ENCODE assay signal across 1 cellular context in the genomic region with DNA sequence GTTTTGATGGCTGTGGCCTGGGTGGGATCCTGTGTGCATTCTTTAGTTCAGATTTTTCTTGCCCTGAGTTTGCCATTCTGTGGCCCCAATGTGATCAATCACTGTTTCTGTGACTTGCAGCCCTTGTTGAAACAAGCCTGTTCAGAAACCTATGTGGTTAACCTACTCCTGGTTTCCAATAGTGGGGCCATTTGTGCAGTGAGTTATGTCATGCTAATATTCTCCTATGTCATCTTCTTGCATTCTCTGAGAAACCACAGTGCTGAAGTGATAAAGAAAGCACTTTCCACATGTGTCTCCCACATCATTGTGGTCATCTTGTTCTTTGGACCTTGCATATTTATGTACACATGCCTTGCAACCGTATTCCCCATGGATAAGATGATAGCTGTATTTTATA.
A peak's percentile ranks its signal among the peaks of the same experiment; 100 is the strongest.
TF ChIP-seq lines count a peak whose summit lies in the region.

No MANE protein-coding gene starts in this region.

TF ChIP-seq in GM12878, 131 proteins besides CTCF, POLR2A, EP300 and RAD21 (continued from another document):
- TF ChIP-seq, protein P1, sequence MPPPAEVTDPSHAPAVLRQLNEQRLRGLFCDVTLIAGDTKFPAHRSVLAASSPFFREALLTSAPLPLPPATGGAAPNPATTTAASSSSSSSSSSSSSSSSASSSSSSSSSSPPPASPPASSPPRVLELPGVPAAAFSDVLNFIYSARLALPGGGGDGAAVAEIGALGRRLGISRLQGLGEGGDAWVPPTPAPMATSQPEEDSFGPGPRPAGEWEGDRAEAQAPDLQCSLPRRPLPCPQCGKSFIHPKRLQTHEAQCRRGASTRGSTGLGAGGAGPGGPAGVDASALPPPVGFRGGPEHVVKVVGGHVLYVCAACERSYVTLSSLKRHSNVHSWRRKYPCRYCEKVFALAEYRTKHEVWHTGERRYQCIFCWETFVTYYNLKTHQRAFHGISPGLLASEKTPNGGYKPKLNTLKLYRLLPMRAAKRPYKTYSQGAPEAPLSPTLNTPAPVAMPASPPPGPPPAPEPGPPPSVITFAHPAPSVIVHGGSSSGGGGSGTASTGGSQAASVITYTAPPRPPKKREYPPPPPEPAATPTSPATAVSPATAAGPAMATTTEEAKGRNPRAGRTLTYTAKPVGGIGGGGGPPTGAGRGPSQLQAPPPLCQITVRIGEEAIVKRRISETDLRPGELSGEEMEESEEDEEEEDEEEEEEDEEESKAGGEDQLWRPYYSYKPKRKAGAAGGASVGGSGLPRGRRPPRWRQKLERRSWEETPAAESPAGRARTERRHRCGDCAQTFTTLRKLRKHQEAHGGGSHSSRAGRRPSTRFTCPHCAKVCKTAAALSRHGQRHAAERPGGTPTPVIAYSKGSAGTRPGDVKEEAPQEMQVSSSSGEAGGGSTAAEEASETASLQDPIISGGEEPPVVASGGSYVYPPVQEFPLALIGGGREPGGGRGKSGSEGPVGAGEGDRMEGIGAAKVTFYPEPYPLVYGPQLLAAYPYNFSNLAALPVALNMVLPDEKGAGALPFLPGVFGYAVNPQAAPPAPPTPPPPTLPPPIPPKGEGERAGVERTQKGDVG (CRISPR knock-in tag; IDR thresholded peaks at IDR 0.05) = no peak
- TF ChIP-seq IRF3 (IDR thresholded peaks at IDR 0.05) = no peak
- TF ChIP-seq HCFC1 (IDR thresholded peaks at IDR 0.05; ENCODE audit: low read length) = no peak
- TF ChIP-seq DPF2 (IDR thresholded peaks at IDR 0.05) = peak; percentile 71
- no peak for TF ChIP-seq RELA (IDR thresholded peaks at IDR 0.05; ENCODE audit: borderline replicate concordance, partially characterized antibody)
